In genomic region chr17:5557485-5557884, GRCh38 we compare ENCODE assay signal across 15 cellular contexts. TPM values are rescaled to one million over a fixed set of nuclear protein-coding genes. Genes with fewer than 3 reads are reported as not detected.
DNase-seq lines count a peak whose midpoint lies in the region; ATAC-seq lines count a peak whose summit lies in the region.
"Had no signal": no experiment of that assay in that cellular context is flagged by ENCODE, and none has a peak within 500 bp of the region (broad histone marks: within the 10 kb centered on the region; RNA-seq: fewer than 3 reads in every experiment).

No MANE protein-coding gene starts in this region.

- peaks cover 21% of the 10 kb centered on the region for H3K4me1 ChIP-seq in GM23248 (ENCODE audit: insufficient read depth)
- H3K4me1 ChIP-seq: adrenal gland, BLaER1, transverse colon had no signal

- no peaks in the 10 kb centered on the region for H3K9me2 ChIP-seq in GM23248 (ENCODE audit: insufficient read depth)

- in situ Hi-C loops in ACHN (cut with HindIII; ENCODE audit: low pct_ligation_motif_present, low pct_unique_long_range_greater_than_20kb, low sequenced_read_pairs) (no loop called here), GM23248 (cut with MboI) (loop anchor here (25.0 kb wide), 1 partner anchor 95 kb away; the partner anchor contains the start of gene DHX33)

- peak overlapping the region; percentile 44 for H3K4me2 ChIP-seq in GM23248 (ENCODE audit: unreplicated experiment)
- H3K4me2 ChIP-seq: BLaER1 had no signal

- peak overlapping the region; percentile 43 for H3K27ac ChIP-seq in GM23248
- H3K27ac ChIP-seq: adrenal gland, BLaER1, transverse colon had no signal

- H4K20me1 ChIP-seq in GM23248 (ENCODE audit: insufficient read depth), result no peaks in the 10 kb centered on the region; the same call in 1 of the 2 replicates
- H4K20me1 ChIP-seq: BLaER1 had no signal

- peaks cover 13% of the 10 kb centered on the region for H3K36me3 ChIP-seq in GM23248 (ENCODE audit: low read depth)
- H3K36me3 ChIP-seq: adrenal gland, transverse colon had no signal

- H2AFZ ChIP-seq in GM23248, result no peak overlapping the region

- no peak overlapping the region for H3K4me3 ChIP-seq in GM23248
- H3K4me3 ChIP-seq: adrenal gland, BLaER1, transverse colon had no signal

- H3K9me3 ChIP-seq in GM23248 (ENCODE audit: low read depth), result no peaks in the 10 kb centered on the region
- H3K9me3 ChIP-seq: adrenal gland, BLaER1, transverse colon had no signal

- peaks cover 5% of the 10 kb centered on the region; the same call in 1 of the 2 replicates for H3F3A ChIP-seq in GM23248 (ENCODE audit: insufficient read depth)

- DNase-seq in ACHN (peak; percentile 66), GM23248 (peak; percentile 63), amniotic epithelial cell (ENCODE audit: low read depth) (peak; percentile 9), hepatic stellate cell (ENCODE audit: low spot score) (peak; percentile 42), mucosa of gallbladder (ENCODE audit: low spot score) (no peak), superior temporal gyrus (ENCODE audit: extremely low spot score) (no peak)
- DNase-seq: activated CD8-positive, alpha-beta memory T cell treated with anti-CD3 and anti-CD28 coated beads for 24 hours; adrenal gland; NCI-H2081 treated with DMSO at 0.1 percent for 48 hours; small intestine; transverse colon had no signal

- H3K27me3 ChIP-seq in GM23248 (replicated peaks; ENCODE audit: insufficient read depth), result no peaks in the 10 kb centered on the region
- H3K27me3 ChIP-seq: adrenal gland, BLaER1, transverse colon had no signal

- ATAC-seq in GM18867 (IDR thresholded peaks at IDR 0.05; ENCODE audit: unreplicated experiment) (no peak), HG03108 (IDR thresholded peaks at IDR 0.05; ENCODE audit: unreplicated experiment) (no peak)
- ATAC-seq: HepG2 had no signal

- 37 to 44% methylated on average over 8 of the region's 8 CpGs for WGBS in GM23248 (ENCODE audit: low coverage in 1 of 2, low lambda C conversion rate in 2 of 2, missing lambda C conversion rate in 2 of 2), 2 experiments

- peaks cover 93% of the 10 kb centered on the region for H3K79me2 ChIP-seq in GM23248 (ENCODE audit: insufficient read depth)

- H3K9ac ChIP-seq in GM23248, result no peak overlapping the region
- H3K9ac ChIP-seq: BLaER1 had no signal

RNA-seq across cellular contexts. Expression of gene NLRP1, which starts 26.8 kb away (rescaled TPM):
- total RNA-seq in GM23248 (2014; rRNA removed; shearing (Covaris generic)), result 33.4 and 36.0 TPM in 2 replicates
- 16.8 and 17.5 TPM in 2 replicates for polyA plus RNA-seq in GM23248 (2016; fragmentation: Nextera tagmentation; extraction: Ambion mirVana)
- total RNA-seq in mucosa of gallbladder, result 27.0 TPM

Comparison
In these comparisons a context has a peak if more than half of its experiments do, and no peak if none do; other contexts are left out.
1. DNase-seq: peak in ACHN (single experiment), GM23248 (single experiment), amniotic epithelial cell (single experiment) and hepatic stellate cell (single experiment); none in mucosa of gallbladder (single experiment) and superior temporal gyrus (single experiment).